34 cellular contexts compared by ENCODE assay signal in the genomic region with DNA sequence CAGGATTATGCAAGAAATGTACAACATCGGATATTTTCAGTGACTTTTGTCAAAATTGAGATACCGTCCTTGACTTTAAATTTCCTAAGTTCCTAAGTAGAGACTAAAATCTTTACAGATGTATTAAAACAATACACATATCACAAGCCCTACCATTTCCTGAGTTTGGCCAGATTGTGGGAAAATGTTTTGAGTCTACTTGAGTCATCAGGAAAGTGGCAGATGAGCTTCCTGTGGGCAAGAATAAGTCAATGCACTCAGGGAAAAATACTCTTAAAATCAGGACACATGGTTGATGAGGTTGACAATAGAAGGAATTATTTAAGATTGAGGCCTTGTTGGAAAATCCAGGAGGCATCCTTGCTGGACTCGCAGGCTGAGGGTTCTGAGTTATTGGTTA.
DNase-seq lines count a peak whose midpoint lies in the region; ATAC-seq, FAIRE-seq and TF ChIP-seq lines count a peak whose summit lies in the region.
"Had no signal": no experiment of that assay in that cellular context is flagged by ENCODE, and none has a peak within 500 bp of the region (broad histone marks: within the 10 kb centered on the region; RNA-seq: fewer than 3 reads in every experiment).

No MANE protein-coding gene starts in this region.

- intact Hi-C loops in MCF 10A (cut with micrococcal nuclease) = no loop called here
- intact Hi-C loops in breast epithelium (cut with DNase I; ENCODE audit: low total_unique reads) = no loop called here

- H3K4me3 ChIP-seq in breast epithelium = no peak overlapping the region
- H3K4me3 ChIP-seq in bronchial epithelial cell (ENCODE audit: low read depth, low read length) = no peak overlapping the region
- H3K4me3 ChIP-seq: lung, Peyer's patch had no signal

- no peaks in the 10 kb centered on the region for H3K27me3 ChIP-seq in breast epithelium
- H3K27me3 ChIP-seq in bronchial epithelial cell (ENCODE audit: control insufficient read depth, insufficient read depth, low read length) = no peaks in the 10 kb centered on the region
- H3K27me3 ChIP-seq: Peyer's patch had no signal

- peaks cover 15% of the 10 kb centered on the region for H3K4me1 Mint-ChIP-seq in MCF 10A (ENCODE audit: insufficient read depth, unreplicated experiment)
- no peaks in the 10 kb centered on the region for H3K4me1 Mint-ChIP-seq in activated naive CD4-positive, alpha-beta T cell treated with anti-CD3 and anti-CD28 coated beads, Interleukin-2, amount 10 ng/mL, durations not matched to agents 7 days and 5 days
- H3K4me1 Mint-ChIP-seq: activated naive CD4-positive, alpha-beta T cell treated with anti-CD3 and anti-CD28 coated beads, Interleukin-2, amount 50 U/mL, for 24 hours; activated T-helper 17 cell treated with anti-CD3 and anti-CD28 coated beads, Interleukin-2, amount 50 U/mL, for 72 hours had no signal

- no TSS peak for BruUV-seq in MCF 10A (replicated peaks; lab: Mats Ljungman, UMichigan)

- TF ChIP-seq CTCF in MCF 10A (IDR thresholded peaks at IDR 0.05; ENCODE audit: unreplicated experiment) (no peak), breast epithelium (IDR thresholded peaks at IDR 0.05) (no peak), bronchial epithelial cell (IDR thresholded peaks at IDR 0.05; ENCODE audit: insufficient read depth, low read length, severe bottlenecking) (no peak)

- ATAC-seq in GM19351 (IDR thresholded peaks at IDR 0.05; ENCODE audit: unreplicated experiment) = no peak
- ATAC-seq: activated T-helper 17 cell treated with anti-CD3 and anti-CD28 coated beads, Interleukin-2, amount 50 U/mL, for 72 hours; right cardiac atrium; stimulated activated naive CD8-positive, alpha-beta T cell treated with anti-CD3 and anti-CD28 coated beads, Interleukin-15, Interleukin-2, amounts not matched to agents 100 U/mL and 50 U/mL, for 24 hours had no signal

- H3K9me3 ChIP-seq in breast epithelium = no peaks in the 10 kb centered on the region
- H3K9me3 ChIP-seq: Peyer's patch had no signal

- no peak overlapping the region for H3K27ac ChIP-seq in breast epithelium
- H3K27ac ChIP-seq: 22Rv1, HL-60, KMS-11, parathyroid adenoma, Peyer's patch, VCaP had no signal

- CTCF ChIA-PET in MCF 10A (lab: Yijun Ruan, JAX) = interaction anchor here (0.7 kb wide), 1 partner anchor 15 kb away, joined by 3 read pairs; no protein-coding TSS in a partner anchor
- CTCF ChIA-PET in activated naive CD4-positive, alpha-beta T cell treated with anti-CD3 and anti-CD28 coated beads, Interleukin-2, amount 10 ng/mL, durations not matched to agents 7 days and 5 days (lab: Charles Lee) = no interaction called here

- no peak overlapping the region for H3K27ac Mint-ChIP-seq in MCF 10A (ENCODE audit: low read depth, unreplicated experiment)
- no peak overlapping the region for H3K27ac Mint-ChIP-seq in activated naive CD4-positive, alpha-beta T cell treated with anti-CD3 and anti-CD28 coated beads, Interleukin-2, amount 10 ng/mL, durations not matched to agents 7 days and 5 days
- H3K27ac Mint-ChIP-seq: activated naive CD4-positive, alpha-beta T cell treated with anti-CD3 and anti-CD28 coated beads, Interleukin-2, amount 50 U/mL, for 24 hours; activated T-helper 17 cell treated with anti-CD3 and anti-CD28 coated beads, Interleukin-2, amount 50 U/mL, for 72 hours; H9 had no signal

- H3K4me1 ChIP-seq in breast epithelium = no peaks in the 10 kb centered on the region
- H3K4me1 ChIP-seq: parathyroid adenoma, Peyer's patch had no signal

- H3K36me3 ChIP-seq in breast epithelium (no peaks in the 10 kb centered on the region), bronchial epithelial cell (ENCODE audit: control insufficient read depth, insufficient read depth, low read length) (no peaks in the 10 kb centered on the region)
- H3K36me3 ChIP-seq: Peyer's patch had no signal

- peak; percentile 16 for DNase-seq in MCF 10A (ENCODE audit: unreplicated experiment)
- no peak for DNase-seq in breast epithelium (ENCODE audit: low spot score in 2 of 2)
- DNase-seq in bronchial epithelial cell (ENCODE audit: low read depth) = peak; percentile 17
- DNase-seq in glomerular endothelial cell (ENCODE audit: extremely low read depth, low read depth, low spot score) = peak; percentile 93
- DNase-seq in activated naive CD4-positive, alpha-beta T cell treated with anti-CD3 and anti-CD28 coated beads, Interleukin-2, amount 10 ng/mL, durations not matched to agents 7 days and 5 days = no peak
- no peak for DNase-seq in NCI-H1092 (lab: John Stamatoyannopoulos, UW)
- no peak for DNase-seq in activated CD4-positive, CD25-positive, alpha-beta regulatory T cell (lab: John Stamatoyannopoulos, UW)
- DNase-seq: activated CD4-positive, alpha-beta T cell treated with anti-CD3 and anti-CD28 coated beads for 48 hours; amniotic stem cell; DMS79 treated with DMSO at 0.1 percent for 48 hours; effector memory CD4-positive, alpha-beta T cell; erythroblast; H9; MV-4-11; NCI-H1436 treated with DMSO at 0.1 percent for 48 hours; NCI-H2081 treated with DMSO at 0.1 percent for 48 hours; NCI-H2227 treated with DMSO at 0.1 percent for 48 hours; Peyer's patch; right cardiac atrium; stimulated activated CD4-positive, alpha-beta T cell treated with anti-CD3 and anti-CD28 coated beads, Interleukin-1b, Interleukin-23, amount 100 ng/mL, for 48 hours; stimulated activated naive CD8-positive, alpha-beta T cell treated with anti-CD3 and anti-CD28 coated beads, Interleukin-15, Interleukin-2, amounts not matched to agents 100 U/mL and 50 U/mL, for 24 hours; SW 1271 had no signal

- no peak for FAIRE-seq in bronchial epithelial cell (lab: Jason Lieb, UNC)
- FAIRE-seq: colon, frontal cortex had no signal

- H3K36me3 Mint-ChIP-seq in MCF 10A (ENCODE audit: insufficient read depth, unreplicated experiment) = no peaks in the 10 kb centered on the region
- H3K36me3 Mint-ChIP-seq in activated naive CD4-positive, alpha-beta T cell treated with anti-CD3 and anti-CD28 coated beads, Interleukin-2, amount 10 ng/mL, durations not matched to agents 7 days and 5 days = no peaks in the 10 kb centered on the region
- H3K36me3 Mint-ChIP-seq: activated naive CD4-positive, alpha-beta T cell treated with anti-CD3 and anti-CD28 coated beads, Interleukin-2, amount 50 U/mL, for 24 hours had no signal

- no peak overlapping the region for H3K4me3 Mint-ChIP-seq in MCF 10A (ENCODE audit: unreplicated experiment)
- no peak overlapping the region for H3K4me3 Mint-ChIP-seq in activated naive CD4-positive, alpha-beta T cell treated with anti-CD3 and anti-CD28 coated beads, Interleukin-2, amount 10 ng/mL, durations not matched to agents 7 days and 5 days
- H3K4me3 Mint-ChIP-seq: activated naive CD4-positive, alpha-beta T cell treated with anti-CD3 and anti-CD28 coated beads, Interleukin-2, amount 50 U/mL, for 24 hours; activated T-helper 17 cell treated with anti-CD3 and anti-CD28 coated beads, Interleukin-2, amount 50 U/mL, for 72 hours; H9; neural crest cell had no signal

- TF ChIP-seq POLR2A in breast epithelium (IDR thresholded peaks at IDR 0.05) = no peak

- H3K9me3 Mint-ChIP-seq in MCF 10A (ENCODE audit: unreplicated experiment) = no peaks in the 10 kb centered on the region
- H3K9me3 Mint-ChIP-seq in activated naive CD4-positive, alpha-beta T cell treated with anti-CD3 and anti-CD28 coated beads, Interleukin-2, amount 10 ng/mL, durations not matched to agents 7 days and 5 days = no peaks in the 10 kb centered on the region
- H3K9me3 Mint-ChIP-seq: activated naive CD4-positive, alpha-beta T cell treated with anti-CD3 and anti-CD28 coated beads, Interleukin-2, amount 50 U/mL, for 24 hours; activated T-helper 17 cell treated with anti-CD3 and anti-CD28 coated beads, Interleukin-2, amount 50 U/mL, for 72 hours; H9; neural crest cell had no signal

- no peaks in the 10 kb centered on the region for H3K27me3 Mint-ChIP-seq in MCF 10A (ENCODE audit: insufficient read depth, unreplicated experiment)
- H3K27me3 Mint-ChIP-seq in activated naive CD4-positive, alpha-beta T cell treated with anti-CD3 and anti-CD28 coated beads, Interleukin-2, amount 10 ng/mL, durations not matched to agents 7 days and 5 days = peaks cover 18% of the 10 kb centered on the region

- POLR2A ChIA-PET in MCF 10A (lab: Yijun Ruan, JAX) = interaction anchor here (1.0 kb wide), 1 partner anchor 16 kb away, joined by 3 read pairs; no protein-coding TSS in a partner anchor

Comparison
In these comparisons a context has a peak if more than half of its experiments do, and no peak if none do; other contexts are left out.
1. DNase-seq: peak in MCF 10A (single experiment), bronchial epithelial cell (single experiment) and glomerular endothelial cell (single experiment); none in breast epithelium (0 of 2), activated naive CD4-positive, alpha-beta T cell treated with anti-CD3 and anti-CD28 coated beads, Interleukin-2, amount 10 ng/mL, durations not matched to agents 7 days and 5 days (single experiment), NCI-H1092 (single experiment) and activated CD4-positive, CD25-positive, alpha-beta regulatory T cell (0 of 4).